1 cellular context compared by ENCODE assay signal in genomic region chr7:25148772-25149575, GRCh38.
TF ChIP-seq lines count a peak whose summit lies in the region.

No MANE protein-coding gene starts in this region.

TF ChIP-seq in WTC11, 78 proteins besides CTCF, POLR2A, EP300 and RAD21 (continued from another document):
- no peak for TF ChIP-seq ZNF532 (CRISPR knock-in tag; IDR thresholded peaks at IDR 0.05; ENCODE audit: borderline replicate concordance)
- no peak for TF ChIP-seq JUN (CRISPR knock-in tag; IDR thresholded peaks at IDR 0.05)
- no peak for TF ChIP-seq ZNF671 (CRISPR knock-in tag; IDR thresholded peaks at IDR 0.05)
- no peak for TF ChIP-seq RELA (CRISPR knock-in tag; IDR thresholded peaks at IDR 0.05; ENCODE audit: borderline replicate concordance)
- TF ChIP-seq ZNF232 (CRISPR knock-in tag; IDR thresholded peaks at IDR 0.05), result no peak
- no peak for TF ChIP-seq CDX4 (CRISPR knock-in tag; IDR thresholded peaks at IDR 0.05; ENCODE audit: borderline replicate concordance)
- no peak for TF ChIP-seq FOXP4 (CRISPR knock-in tag; IDR thresholded peaks at IDR 0.05)
- no peak for TF ChIP-seq ERG (CRISPR knock-in tag; IDR thresholded peaks at IDR 0.05)
- no peak for TF ChIP-seq E2F1 (CRISPR knock-in tag; IDR thresholded peaks at IDR 0.05)
- TF ChIP-seq KAT7 (CRISPR knock-in tag; IDR thresholded peaks at IDR 0.05; ENCODE audit: borderline replicate concordance), result no peak
- TF ChIP-seq ZNF396 (CRISPR knock-in tag; IDR thresholded peaks at IDR 0.05; ENCODE audit: borderline replicate concordance), result no peak
- no peak for TF ChIP-seq TCF7 (CRISPR knock-in tag; IDR thresholded peaks at IDR 0.05; ENCODE audit: low read depth)
- TF ChIP-seq ATF3 (CRISPR knock-in tag; conservative IDR thresholded peaks at IDR 0.05), result no peak
- no peak for TF ChIP-seq TEAD4 (CRISPR knock-in tag; IDR thresholded peaks at IDR 0.05)
- TF ChIP-seq GABPB1 (CRISPR knock-in tag; IDR thresholded peaks at IDR 0.05), result no peak
